Comparison of ENCODE assay signal across 1 cellular context in the genomic region with DNA sequence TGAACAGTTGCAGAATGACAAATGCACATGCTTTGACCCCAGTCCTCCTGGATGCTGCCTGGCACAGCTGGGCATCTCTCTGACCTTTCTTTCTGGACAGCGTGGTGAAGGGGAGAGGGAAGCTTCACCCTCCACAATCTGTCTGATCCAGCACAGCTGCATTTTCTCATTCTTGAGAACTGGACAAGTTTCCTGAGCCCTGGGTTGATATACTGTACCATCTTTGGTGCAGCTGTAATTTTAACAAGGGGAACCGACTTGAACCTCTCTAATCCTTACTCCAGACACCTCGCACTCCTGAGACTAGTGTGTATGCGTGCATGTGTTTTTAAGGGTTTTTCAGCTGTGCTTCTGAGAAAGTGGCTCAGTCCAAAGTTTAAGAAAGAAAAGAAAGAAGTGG.
TF ChIP-seq lines count a peak whose summit lies in the region.

No MANE protein-coding gene starts in this region.

TF ChIP-seq in H1, 55 proteins besides CTCF, POLR2A, EP300 and RAD21 (continued from another document):
- no peak for TF ChIP-seq MAX (IDR thresholded peaks at IDR 0.05)
- no peak for TF ChIP-seq SUZ12 (IDR thresholded peaks at IDR 0.05; ENCODE audit: low read length)
- no peak for TF ChIP-seq ZNF274 (IDR thresholded peaks at IDR 0.05; ENCODE audit: borderline replicate concordance, extremely low read depth, low read length)
- TF ChIP-seq FOSL1 (IDR thresholded peaks at IDR 0.05; ENCODE audit: insufficient read depth, low read depth, low read length), result no peak
- no peak for TF ChIP-seq NANOG (IDR thresholded peaks at IDR 0.05; ENCODE audit: insufficient read depth, low read depth, low read length, poor library complexity, severe bottlenecking)
- TF ChIP-seq ATF2 (IDR thresholded peaks at IDR 0.05; ENCODE audit: low read length), result no peak
- TF ChIP-seq TAF1 (IDR thresholded peaks at IDR 0.05; ENCODE audit: low read depth, low read length), result no peak
- no peak for TF ChIP-seq MAFK (IDR thresholded peaks at IDR 0.05; ENCODE audit: low read depth, low read length)
